Comparison of ENCODE assay signal across 13 cellular contexts in the genomic region with DNA sequence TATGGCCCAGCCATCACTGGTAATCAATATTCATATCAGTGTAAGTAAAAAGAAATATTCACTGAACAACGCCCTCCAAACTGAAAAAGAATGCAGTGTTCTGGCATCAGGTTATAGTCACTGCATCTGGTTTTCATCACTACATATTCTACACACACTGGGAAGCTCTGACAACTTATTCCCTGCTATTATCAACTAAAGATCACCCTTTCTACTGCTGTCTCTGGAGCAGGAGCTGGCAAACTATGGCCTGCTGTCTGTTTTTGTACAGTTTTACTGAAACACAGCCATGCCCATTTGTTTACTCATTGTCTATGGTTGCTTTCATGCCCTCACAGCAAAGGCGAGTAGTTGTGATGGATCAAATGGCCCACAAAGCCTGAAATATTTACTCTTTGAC.
"Had no signal": no experiment of that assay in that cellular context is flagged by ENCODE, and none has a peak within 500 bp of the region (broad histone marks: within the 10 kb centered on the region; RNA-seq: fewer than 3 reads in every experiment).

No MANE protein-coding gene starts in this region.

- DNase-seq: activated CD4-positive, alpha-beta T cell treated with anti-CD3 and anti-CD28 coated beads, Interleukin-2, amount 50 U/mL, for 4 hours; activated CD4-positive, CD25-positive, alpha-beta regulatory T cell treated with anti-CD3 and anti-CD28 coated beads, Interleukin-2, amount 50 U/mL, for 72 hours; activated effector memory CD4-positive, alpha-beta T cell treated with Interleukin-2 at 50 U/mL for 16 hours; activated T-cell treated with anti-CD3 and anti-CD28 coated beads, Interleukin-2, amount 50 U/mL, for 24 hours; anterior cingulate cortex; kidney; stimulated activated CD4-positive, alpha-beta T cell treated with anti-CD3 and anti-CD28 coated beads, Interleukin-4, amount 100 ng/mL, for 1 hour; stimulated activated naive CD8-positive, alpha-beta T cell treated with anti-CD3 and anti-CD28 coated beads, Interleukin-15, amount 100 ng/mL, for 72 hours had no signal

- H3K27ac Mint-ChIP-seq: activated naive CD8-positive, alpha-beta T cell; activated T-cell treated with anti-CD3 and anti-CD28 coated beads, Interleukin-2, amount 50 U/mL, for 24 hours had no signal

- H3K4me3 ChIP-seq: esophagus muscularis mucosa, gastroesophageal sphincter, thoracic aorta had no signal

- H3K4me3 Mint-ChIP-seq: activated naive CD8-positive, alpha-beta T cell; activated T-cell treated with anti-CD3 and anti-CD28 coated beads, Interleukin-2, amount 50 U/mL, for 24 hours; neural crest cell; stimulated activated naive CD8-positive, alpha-beta T cell treated with anti-CD3 and anti-CD28 coated beads, Interleukin-15, amount 100 ng/mL, for 72 hours had no signal

- H3K9me3 Mint-ChIP-seq: activated T-cell treated with anti-CD3 and anti-CD28 coated beads, Interleukin-2, amount 50 U/mL, for 24 hours; neural crest cell; stimulated activated naive CD8-positive, alpha-beta T cell treated with anti-CD3 and anti-CD28 coated beads, Interleukin-15, amount 100 ng/mL, for 72 hours had no signal

- H3K27ac ChIP-seq: esophagus muscularis mucosa, gastroesophageal sphincter, thoracic aorta had no signal

- H3K4me1 Mint-ChIP-seq: neural crest cell; stimulated activated naive CD8-positive, alpha-beta T cell treated with anti-CD3 and anti-CD28 coated beads, Interleukin-15, amount 100 ng/mL, for 72 hours had no signal

- H3K4me1 ChIP-seq: gastroesophageal sphincter had no signal

- H3K27me3 ChIP-seq: esophagus muscularis mucosa, gastroesophageal sphincter had no signal

- H3K27me3 Mint-ChIP-seq: activated naive CD8-positive, alpha-beta T cell; activated T-cell treated with anti-CD3 and anti-CD28 coated beads, Interleukin-2, amount 50 U/mL, for 24 hours; stimulated activated naive CD8-positive, alpha-beta T cell treated with anti-CD3 and anti-CD28 coated beads, Interleukin-15, amount 100 ng/mL, for 72 hours had no signal

- ATAC-seq: gastroesophageal sphincter; stimulated activated naive CD8-positive, alpha-beta T cell treated with anti-CD3 and anti-CD28 coated beads, Interleukin-15, amount 100 ng/mL, for 72 hours had no signal
